In genomic region chr2:151043484-151043883, GRCh38 we compare ENCODE assay signal across 15 cellular contexts.
DNase-seq lines count a peak whose midpoint lies in the region; ATAC-seq, FAIRE-seq and TF ChIP-seq lines count a peak whose summit lies in the region.
"Had no signal": no experiment of that assay in that cellular context is flagged by ENCODE, and none has a peak within 500 bp of the region (broad histone marks: within the 10 kb centered on the region; RNA-seq: fewer than 3 reads in every experiment).

No MANE protein-coding gene starts in this region.

- POLR2A ChIA-PET in RWPE1 (lab: Yijun Ruan, JAX; ENCODE audit: low non-redundant PET) = no interaction called here

- H3K36me3 ChIP-seq in kidney (ENCODE audit: control insufficient read depth in 1 of 2, insufficient read depth in 2 of 2, low read length in 2 of 2) = no peaks in the 10 kb centered on the region
- H3K36me3 ChIP-seq: lower lobe of right lung, pancreas had no signal

- no peak overlapping the region for H3K9ac ChIP-seq in kidney (ENCODE audit: low read length in 2 of 2)

- no peak overlapping the region for H3K4me3 ChIP-seq in fibroblast of mammary gland (ENCODE audit: control insufficient read depth, low read depth, low read length)
- no peak overlapping the region for H3K4me3 ChIP-seq in kidney (ENCODE audit: low read length in 2 of 2)
- H3K4me3 ChIP-seq: coronary artery, lower lobe of right lung, pancreas had no signal

- peak; percentile 40 for DNase-seq in SIG-M5 treated with dmso at 0.1 percent for 504 hours (lab: John Stamatoyannopoulos, UW; ENCODE audit: unreplicated experiment)
- DNase-seq in SIG-M5 (lab: John Stamatoyannopoulos, UW) = no peak
- DNase-seq in RWPE1 (ENCODE audit: low spot score) = peak; percentile 77
- DNase-seq in fibroblast of mammary gland (ENCODE audit: low read depth) = peak; percentile 86
- no peak for DNase-seq in kidney
- DNase-seq: activated CD4-positive, alpha-beta T cell treated with anti-CD3 and anti-CD28 coated beads for 48 hours; activated effector memory CD4-positive, alpha-beta T cell treated with anti-CD3 and anti-CD28 coated beads, Interleukin-2, amount 50 U/mL, for 16 hours; lower lobe of right lung; NCI-H524 treated with DMSO at 0.1 percent for 48 hours; pancreas; stimulated activated naive CD8-positive, alpha-beta T cell treated with anti-CD3 and anti-CD28 coated beads, Interleukin-15, amount 100 ng/mL, for 72 hours had no signal

- H3K27ac ChIP-seq in RWPE1 (no peak overlapping the region), kidney (ENCODE audit: low read depth in 2 of 2, low read length in 2 of 2) (no peak overlapping the region)
- H3K27ac ChIP-seq: coronary artery, lower lobe of right lung, pancreas had no signal

- TF ChIP-seq CTCF in RWPE1 (conservative IDR thresholded peaks at IDR 0.05; ENCODE audit: low read depth) (no peak), fibroblast of mammary gland (conservative IDR thresholded peaks at IDR 0.05; ENCODE audit: control insufficient read depth, insufficient read depth, low read depth, low read length) (no peak), kidney (IDR thresholded peaks at IDR 0.05; ENCODE audit: borderline replicate concordance, extremely low read depth, insufficient read depth) (no peak)

- FAIRE-seq in kidney (lab: Jason Lieb, UNC) = no peak
- FAIRE-seq: pancreas had no signal

- ATAC-seq in HG03108 (IDR thresholded peaks at IDR 0.05; ENCODE audit: unreplicated experiment) = no peak
- no peak for ATAC-seq in HG02759 (IDR thresholded peaks at IDR 0.05; ENCODE audit: unreplicated experiment)
- ATAC-seq in HG02588 (IDR thresholded peaks at IDR 0.05; ENCODE audit: unreplicated experiment) = no peak
- ATAC-seq: lower lobe of right lung; pancreas; stimulated activated naive CD8-positive, alpha-beta T cell treated with anti-CD3 and anti-CD28 coated beads, Interleukin-15, amount 100 ng/mL, for 72 hours had no signal

- intact Hi-C loops in kidney (cut with DNase I) = no loop called here

- H3K9me3 ChIP-seq in kidney (ENCODE audit: control insufficient read depth in 1 of 2, low read length in 2 of 2) = no peaks in the 10 kb centered on the region
- H3K9me3 ChIP-seq: lower lobe of right lung, pancreas had no signal

- CTCF ChIA-PET in RWPE1 (lab: Yijun Ruan, JAX) = interaction anchor here (0.6 kb wide), 1 partner anchor 72 kb away, joined by 3 read pairs; no protein-coding TSS in a partner anchor

- no peaks in the 10 kb centered on the region for H3K4me1 ChIP-seq in kidney (ENCODE audit: control insufficient read depth in 1 of 2, insufficient read depth in 1 of 2, low read depth in 1 of 2, low read length in 2 of 2)
- H3K4me1 ChIP-seq: lower lobe of right lung, pancreas had no signal

Comparison
In these comparisons a context has a peak if more than half of its experiments do, and no peak if none do; other contexts are left out.
1. DNase-seq: peak in SIG-M5 treated with dmso at 0.1 percent for 504 hours (single experiment), RWPE1 (single experiment) and fibroblast of mammary gland (single experiment); none in SIG-M5 (single experiment) and kidney (single experiment).